8 cellular contexts compared by ENCODE assay signal in genomic region chr12:124453419-124454351, GRCh38.
DNase-seq lines count a peak whose midpoint lies in the region; ATAC-seq, FAIRE-seq and TF ChIP-seq lines count a peak whose summit lies in the region.

No MANE protein-coding gene starts in this region.

- TF ChIP-seq CTCF in CD8-positive, alpha-beta T cell (IDR thresholded peaks at IDR 0.05) = no peak
- no peak for TF ChIP-seq CTCF in GM20000 (IDR thresholded peaks at IDR 0.05; ENCODE audit: extremely low read depth, missing control alignments)
- no peak for TF ChIP-seq CTCF in K562 (IDR thresholded peaks at IDR 0.05 in 2 of 3, conservative IDR thresholded peaks at IDR 0.05 in 1 of 3; ENCODE audit: insufficient read depth in 2 of 3, low read depth in 1 of 3, low read length in 3 of 3)
- no peak for TF ChIP-seq CTCF in left lung (IDR thresholded peaks at IDR 0.05)

- H3K79me2 ChIP-seq in K562 (ENCODE audit: control insufficient read depth, insufficient read depth, low read length) = no peaks in the 10 kb centered on the region

- H3K27me3 ChIP-seq in CD8-positive, alpha-beta T cell (ENCODE audit: insufficient read depth, low read length) = no peaks in the 10 kb centered on the region
- H3K27me3 ChIP-seq in K562 (ENCODE audit: control insufficient read depth in 2 of 2, insufficient read depth in 2 of 2, low read length in 2 of 2) (no peaks in the 10 kb centered on the region), left lung (no peaks in the 10 kb centered on the region)

- no peaks in the 10 kb centered on the region for H3K9me3 Mint-ChIP-seq in CD8-positive, alpha-beta T cell

- H3K9ac ChIP-seq in K562 (ENCODE audit: insufficient read depth in 1 of 2, low read depth in 2 of 2, low read length in 2 of 2) = peak overlapping the region in 1 of 2 experiments; percentile 64; a peak in 2 of 4 replicates

- H3K36me3 ChIP-seq in CD8-positive, alpha-beta T cell (ENCODE audit: insufficient read depth, low read length) = peaks cover 6% of the 10 kb centered on the region
- H3K36me3 ChIP-seq in K562 (ENCODE audit: control insufficient read depth, insufficient read depth, low read length) (peaks cover 16% of the 10 kb centered on the region; the same call in 2 of the 3 replicates), left lung (peaks cover 0 to 53% of the 10 kb centered on the region in 2 donors)

- TF ChIP-seq RAD21 in K562 (CRISPR knock-in tag; conservative IDR thresholded peaks at IDR 0.05 in 1 of 2, IDR thresholded peaks at IDR 0.05 in 1 of 2) = no peak

- no TSS peak for BruUV-seq in K562 (replicated peaks; lab: Mats Ljungman, UMichigan)

- peak overlapping the region; percentile 57 for H3K4me3 ChIP-seq in CD8-positive, alpha-beta T cell (ENCODE audit: low read depth, low read length)
- no peak overlapping the region for H3K4me3 ChIP-seq in K562
- H3K4me3 ChIP-seq in left lung = peak overlapping the region in 1 of 2 donors; percentile 18

- no peak overlapping the region for H3K4me2 ChIP-seq in K562 (ENCODE audit: insufficient read depth, low read length)

- DNase-seq in CD8-positive, alpha-beta T cell = peak; percentile 64 to 92 (median 82)
- peak; percentile 91 for DNase-seq in GM20000 (ENCODE audit: low spot score)
- peak; percentile 72 for DNase-seq in HK-2 (ENCODE audit: unreplicated experiment)
- DNase-seq in UCSD-AML1 (lab: John Stamatoyannopoulos, UW; ENCODE audit: unreplicated experiment) = peak; percentile 88
- DNase-seq in K562 (ENCODE audit: extremely low read depth in 1 of 4, low spot score in 3 of 4) = no peak
- DNase-seq in left lung = peak; percentile 86 to 92
- DNase-seq in stimulated activated CD8-positive, alpha-beta memory T cell treated with anti-CD3 and anti-CD28 coated beads, Interleukin-12 subunit alpha, Interleukin-12 subunit beta, amount 100 ng/mL, for 1 hour (ENCODE audit: low read depth) = peak; percentile 72
- DNase-seq in NCI-H748 (lab: John Stamatoyannopoulos, UW; ENCODE audit: unreplicated experiment) = no peak

- H3K4me1 ChIP-seq in CD8-positive, alpha-beta T cell (ENCODE audit: insufficient read depth, low read length) = peaks cover 82% of the 10 kb centered on the region
- H3K4me1 ChIP-seq in K562 (replicated peaks in 1 of 2; ENCODE audit: control insufficient read depth in 2 of 2, insufficient read depth in 2 of 2, low read length in 2 of 2) (peaks cover 0 to 38% of the 10 kb centered on the region in 2 experiments; a peak in 2 of 5 replicates), left lung (peaks cover 36 to 80% of the 10 kb centered on the region in 2 donors)

- H3K4me3 Mint-ChIP-seq in CD8-positive, alpha-beta T cell = peak overlapping the region; percentile 67

- no peak for TF ChIP-seq EP300 in K562 (IDR thresholded peaks at IDR 0.05; ENCODE audit: low read length)

- POLR2A ChIA-PET in CD8-positive, alpha-beta T cell (lab: Charles Lee) = interaction anchor here (0.8 to 1.1 kb wide), 2 partner anchors 11 to 13 kb away, joined by 3 to 4 read pairs; no protein-coding TSS in a partner anchor
- POLR2A ChIA-PET in K562 (lab: Yijun Ruan, JAX) = interaction anchor here (0.7 to 1.0 kb wide), 2 partner anchors 28 to 218 kb away, joined by 3 read pairs; no protein-coding TSS in a partner anchor

- peak; percentile 78 for ATAC-seq in CD8-positive, alpha-beta T cell
- ATAC-seq in K562 (no peak), left lung (peak; percentile 64)

- TF ChIP-seq POLR2A in K562 (conservative IDR thresholded peaks at IDR 0.05) = no peak

- in situ Hi-C loops in K562 (cut with MboI) = no loop called here

- peak overlapping the region; percentile 82 for H3K27ac Mint-ChIP-seq in CD8-positive, alpha-beta T cell

- H2AFZ ChIP-seq in K562 (ENCODE audit: low read depth, low read length) = no peak overlapping the region

- peaks cover 6% of the 10 kb centered on the region for H3K9me1 ChIP-seq in K562 (ENCODE audit: control insufficient read depth, insufficient read depth, low read length)

- H3K27me3 Mint-ChIP-seq in CD8-positive, alpha-beta T cell (ENCODE audit: low read depth) = no peaks in the 10 kb centered on the region

- FAIRE-seq in K562 (lab: Jason Lieb, UNC) = no peak

- H3K9me3 ChIP-seq in CD8-positive, alpha-beta T cell (ENCODE audit: low read length) = no peaks in the 10 kb centered on the region
- no peaks in the 10 kb centered on the region for H3K9me3 ChIP-seq in K562 (replicated peaks; ENCODE audit: control insufficient read depth, insufficient read depth, low read depth, low read length)
- no peaks in the 10 kb centered on the region for H3K9me3 ChIP-seq in left lung

- intact Hi-C loops in CD8-positive, alpha-beta T cell (cut with DNase I, micrococcal nuclease) = loop anchor here (1.0 to 5.0 kb wide), 4 partner anchors 13 to 114 kb away; partner anchors contain the start of gene NCOR2 (in 1 of the 2)
- intact Hi-C loops in K562 (cut with micrococcal nuclease) = no loop called here
- intact Hi-C loops in left lung (cut with DNase I) = no loop called here

- CTCF ChIA-PET in CD8-positive, alpha-beta T cell (lab: Charles Lee) = interaction anchor here (1.4 to 5.3 kb wide), 2 partner anchors 12 to 28 kb away, joined by 3 to 26 read pairs; no protein-coding TSS in a partner anchor
- CTCF ChIA-PET in K562 (lab: Yijun Ruan, JAX; ENCODE audit: low intra/inter-chr PET ratio) = no interaction called here

- H4K20me1 ChIP-seq in K562 (replicated peaks; ENCODE audit: control insufficient read depth, insufficient read depth, low read length) = 0 out of 2 replicates have a peak, but pooled peaks cover 4% of the 10 kb centered on the region

- H3K27ac ChIP-seq in CD8-positive, alpha-beta T cell (ENCODE audit: low read depth, low read length) = peak overlapping the region; percentile 41
- H3K27ac ChIP-seq in K562 (ENCODE audit: extremely low read depth, low read depth, low read length) = no peak overlapping the region
- H3K27ac ChIP-seq in left lung = peak overlapping the region; percentile 69 to 84

- WGBS in K562 (ENCODE audit: insufficient coverage, low coverage, missing lambda C conversion rate) = 80% methylated on average over 24 of the region's 27 CpGs

- peaks cover 67% of the 10 kb centered on the region for H3K4me1 Mint-ChIP-seq in CD8-positive, alpha-beta T cell (ENCODE audit: low read depth)

- peaks cover 6% of the 10 kb centered on the region for H3K36me3 Mint-ChIP-seq in CD8-positive, alpha-beta T cell

TF ChIP-seq in K562, 482 proteins besides CTCF, POLR2A, EP300 and RAD21:
- TF ChIP-seq GATAD2A (IDR thresholded peaks at IDR 0.05) = no peak
- no peak for TF ChIP-seq TCF7L2 (IDR thresholded peaks at IDR 0.05; ENCODE audit: low read depth, low read length)
- no peak for TF ChIP-seq ZEB2 (IDR thresholded peaks at IDR 0.05)
- TF ChIP-seq NFIC (IDR thresholded peaks at IDR 0.05) = peak; percentile 52
- no peak for TF ChIP-seq RFX7 (CRISPR knock-in tag; IDR thresholded peaks at IDR 0.05)
- no peak for TF ChIP-seq ZNF263 (CRISPR knock-in tag; IDR thresholded peaks at IDR 0.05; ENCODE audit: borderline replicate concordance)
- TF ChIP-seq POLR2G (IDR thresholded peaks at IDR 0.05; ENCODE audit: low read depth, low read length) = peak; percentile 18; the same call in 1 of the 2 replicates
- TF ChIP-seq ZNF232 (CRISPR knock-in tag; IDR thresholded peaks at IDR 0.05) = no peak
- no peak for TF ChIP-seq ZNF277 (CRISPR knock-in tag; IDR thresholded peaks at IDR 0.05; ENCODE audit: borderline replicate concordance)

Comparison
In these comparisons a context has a peak if more than half of its experiments do, and no peak if none do; other contexts are left out.
1. DNase-seq: peak in CD8-positive, alpha-beta T cell (7 of 7), GM20000 (single experiment), HK-2 (single experiment), UCSD-AML1 (single experiment), left lung (2 of 2) and stimulated activated CD8-positive, alpha-beta memory T cell treated with anti-CD3 and anti-CD28 coated beads, Interleukin-12 subunit alpha, Interleukin-12 subunit beta, amount 100 ng/mL, for 1 hour (single experiment); none in K562 (0 of 4) and NCI-H748 (single experiment).
2. intact Hi-C loops: an anchor here in CD8-positive, alpha-beta T cell (1.0 to 5.0 kb wide); none called in K562 and left lung.